26 cellular contexts compared by ENCODE assay signal in the genomic region with DNA sequence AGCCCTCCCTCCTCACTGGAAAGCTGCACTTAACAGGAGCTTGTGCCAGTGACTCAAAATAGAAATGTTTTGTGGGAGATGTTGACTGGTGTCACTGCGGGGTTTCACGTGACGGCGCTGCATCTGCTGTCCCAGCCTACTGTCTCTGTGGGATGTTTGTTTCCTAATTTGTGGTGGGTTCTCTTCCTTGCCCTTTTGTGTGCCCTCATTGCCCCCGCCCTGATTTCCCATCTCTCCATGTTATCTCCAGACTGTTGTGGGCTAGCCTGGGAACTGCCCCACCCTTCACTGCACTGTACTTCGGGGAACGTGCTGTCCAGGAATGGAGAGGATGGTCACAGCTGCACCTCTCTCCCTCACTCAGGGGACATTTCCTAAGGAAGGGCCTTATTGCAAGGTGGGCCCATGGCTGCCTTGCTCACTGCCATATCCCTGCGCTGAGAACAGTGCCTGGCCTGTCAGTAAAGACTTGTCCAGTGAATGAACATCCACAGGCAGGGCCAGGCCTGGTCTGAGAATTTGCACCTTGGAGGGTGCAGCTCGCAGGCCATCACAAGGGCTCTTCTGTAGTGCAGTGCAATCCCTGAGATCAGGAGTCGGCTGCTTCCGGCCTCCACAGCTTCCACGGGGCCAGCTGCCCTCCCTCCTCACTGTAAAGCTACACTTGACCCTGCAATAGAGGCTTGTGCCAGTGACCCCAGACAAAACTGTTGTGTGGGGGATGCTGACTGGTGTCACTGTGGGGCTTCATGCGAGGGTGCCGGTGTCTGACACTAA. TPM values are rescaled to one million over a fixed set of nuclear protein-coding genes. Genes with fewer than 3 reads are reported as not detected.
DNase-seq lines count a peak whose midpoint lies in the region; ATAC-seq, FAIRE-seq and TF ChIP-seq lines count a peak whose summit lies in the region.
"Had no signal": no experiment of that assay in that cellular context is flagged by ENCODE, and none has a peak within 500 bp of the region (broad histone marks: within the 10 kb centered on the region; RNA-seq: fewer than 3 reads in every experiment).

No MANE protein-coding gene starts in this region.

- no peak overlapping the region for H4K91ac ChIP-seq in neuronal stem cell (ENCODE audit: low read depth, low read length, poor library complexity)

- no peaks in the 10 kb centered on the region for H3K27me3 Mint-ChIP-seq in activated CD4-positive, alpha-beta memory T cell treated with anti-CD3 and anti-CD28 coated beads for 36 hours
- H3K27me3 Mint-ChIP-seq in activated CD4-positive, alpha-beta memory T cell treated with anti-CD3 and anti-CD28 coated beads, Interleukin-2, amount 10 ng/mL, durations not matched to agents 7 days and 5 days, result no peaks in the 10 kb centered on the region
- H3K27me3 Mint-ChIP-seq in Calu3 (ENCODE audit: unreplicated experiment), result peaks cover 27% of the 10 kb centered on the region
- H3K27me3 Mint-ChIP-seq: dendritic cell treated with granulocyte-macrophage colony-stimulating factor and Interleukin-4, amounts not matched to agents 40 ng/mL and 50 ng/mL, for 4 days had no signal

- peak overlapping the region; percentile 6 for H4K8ac ChIP-seq in neuronal stem cell (ENCODE audit: low read depth, low read length)

- no peaks in the 10 kb centered on the region for H3K27me3 ChIP-seq in RWPE2 (ENCODE audit: insufficient read depth, poor library complexity, severe bottlenecking)
- peaks cover 3 to 66% of the 10 kb centered on the region in 2 experiments; a peak in 3 of 5 replicates for H3K27me3 ChIP-seq in K562 (ENCODE audit: control insufficient read depth in 2 of 2, insufficient read depth in 2 of 2, low read length in 2 of 2)
- no peaks in the 10 kb centered on the region for H3K27me3 ChIP-seq in neuronal stem cell (ENCODE audit: control insufficient read depth in 3 of 3, insufficient read depth in 3 of 3, low read depth in 1 of 3, low read length in 3 of 3)
- H3K27me3 ChIP-seq: brain microvascular endothelial cell, gastrocnemius medialis, upper lobe of left lung had no signal

- TF ChIP-seq RAD21 in K562 (CRISPR knock-in tag; conservative IDR thresholded peaks at IDR 0.05 in 1 of 2, IDR thresholded peaks at IDR 0.05 in 1 of 2), result no peak

- H3K9me1 ChIP-seq in K562 (ENCODE audit: control insufficient read depth, insufficient read depth, low read length), result no peaks in the 10 kb centered on the region

- BruUV-seq in K562 (replicated peaks; lab: Mats Ljungman, UMichigan) (no TSS peak), Calu3 (replicated peaks; lab: Mats Ljungman, UMichigan) (no TSS peak)

- POLR2A ChIA-PET in activated CD4-positive, alpha-beta memory T cell treated with anti-CD3 and anti-CD28 coated beads for 36 hours (lab: Charles Lee), result no interaction called here
- POLR2A ChIA-PET in activated CD4-positive, alpha-beta memory T cell treated with anti-CD3 and anti-CD28 coated beads, Interleukin-2, amount 10 ng/mL, durations not matched to agents 7 days and 5 days (lab: Charles Lee), result interaction anchor here (0.7 to 2.7 kb wide), 5 partner anchors 9 to 17 kb away, joined by 5 to 9 read pairs (median 8); partner anchors contain the start of gene ZAP70
- POLR2A ChIA-PET in K562 (lab: Yijun Ruan, JAX), result no interaction called here

- no peak overlapping the region for H3K4me3 Mint-ChIP-seq in activated CD4-positive, alpha-beta memory T cell treated with anti-CD3 and anti-CD28 coated beads for 36 hours
- H3K4me3 Mint-ChIP-seq in activated CD4-positive, alpha-beta memory T cell treated with anti-CD3 and anti-CD28 coated beads, Interleukin-2, amount 10 ng/mL, durations not matched to agents 7 days and 5 days, result no peak overlapping the region
- no peak overlapping the region for H3K4me3 Mint-ChIP-seq in Calu3 (ENCODE audit: low read depth, unreplicated experiment)
- H3K4me3 Mint-ChIP-seq: CD14-positive monocyte; dendritic cell treated with granulocyte-macrophage colony-stimulating factor and Interleukin-4, amounts not matched to agents 40 ng/mL and 50 ng/mL, for 4 days had no signal

- ATAC-seq in RWPE2 (ENCODE audit: low read depth) (no peak), K562 (no peak)
- ATAC-seq: gastrocnemius medialis, left colon, PC-3 had no signal

- DNase-seq in activated CD4-positive, alpha-beta memory T cell treated with anti-CD3 and anti-CD28 coated beads for 36 hours, result no peak
- no peak for DNase-seq in activated CD4-positive, alpha-beta memory T cell treated with anti-CD3 and anti-CD28 coated beads, Interleukin-2, amount 10 ng/mL, durations not matched to agents 7 days and 5 days
- DNase-seq in RWPE2 (ENCODE audit: low spot score) (peak; percentile 19), K562 (ENCODE audit: extremely low read depth in 1 of 4, low spot score in 3 of 4) (no peak), neuronal stem cell (ENCODE audit: low spot score) (no peak), pons (ENCODE audit: low spot score) (no peak), Calu3 (no peak), SK-N-DZ (ENCODE audit: low spot score) (no peak)
- DNase-seq: activated CD4-positive, alpha-beta T cell treated with anti-CD3 and anti-CD28 coated beads for 48 hours; activated gamma-delta T cell treated with Interleukin-2 at 50 U/mL for 16 hours; brain microvascular endothelial cell; DMS79 treated with DMSO at 0.1 percent for 48 hours; gastrocnemius medialis; H7; Kasumi-1; left colon; NCI-H1105; PC-3; stimulated activated CD4-positive, alpha-beta T cell treated with anti-CD3 and anti-CD28 coated beads, Interleukin-15, amount 100 ng/mL, for 24 hours; stimulated activated naive CD4-positive, alpha-beta T cell treated with Interleukin-2 at 50 U/mL for 16 hours had no signal

- no peak overlapping the region for H2BK5ac ChIP-seq in neuronal stem cell (ENCODE audit: low read length)

- H3K9me3 ChIP-seq in RWPE2 (ENCODE audit: severe bottlenecking), result peaks cover 6% of the 10 kb centered on the region
- no peaks in the 10 kb centered on the region for H3K9me3 ChIP-seq in K562 (replicated peaks; ENCODE audit: control insufficient read depth, insufficient read depth, low read depth, low read length)
- peaks cover 0 to 3% of the 10 kb centered on the region in 2 donors for H3K9me3 ChIP-seq in neuronal stem cell (replicated peaks in 1 of 2; ENCODE audit: control insufficient read depth in 2 of 2, insufficient read depth in 1 of 2, low read depth in 1 of 2, low read length in 2 of 2)

- no peak overlapping the region for H3K23ac ChIP-seq in neuronal stem cell (ENCODE audit: low read depth, low read length, poor library complexity)

- H3K4ac ChIP-seq in neuronal stem cell (ENCODE audit: low read length), result no peak overlapping the region

- CTCF ChIA-PET in activated CD4-positive, alpha-beta memory T cell treated with anti-CD3 and anti-CD28 coated beads for 36 hours (lab: Charles Lee), result interaction anchor here (1.9 to 2.0 kb wide), 2 partner anchors 9 to 141 kb away, joined by 5 to 10 read pairs; no protein-coding TSS in a partner anchor
- CTCF ChIA-PET in activated CD4-positive, alpha-beta memory T cell treated with anti-CD3 and anti-CD28 coated beads, Interleukin-2, amount 10 ng/mL, durations not matched to agents 7 days and 5 days (lab: Charles Lee), result interaction anchor here (0.9 to 3.1 kb wide), 3 partner anchors 9 to 17 kb away, joined by 3 to 15 read pairs (median 5); no protein-coding TSS in a partner anchor
- CTCF ChIA-PET in K562 (lab: Yijun Ruan, JAX; ENCODE audit: low intra/inter-chr PET ratio) (no interaction called here), Calu3 (lab: Charles Lee) (no interaction called here)

- H3K9ac ChIP-seq in K562 (ENCODE audit: insufficient read depth in 1 of 2, low read depth in 2 of 2, low read length in 2 of 2) (no peak overlapping the region), neuronal stem cell (ENCODE audit: low read depth, low read length, poor library complexity) (peak overlapping the region; percentile 38)

- no peaks in the 10 kb centered on the region for H3K79me2 ChIP-seq in K562 (ENCODE audit: control insufficient read depth, insufficient read depth, low read length)

- H3K4me1 Mint-ChIP-seq in activated CD4-positive, alpha-beta memory T cell treated with anti-CD3 and anti-CD28 coated beads for 36 hours (ENCODE audit: low read depth), result peaks cover 33% of the 10 kb centered on the region
- peaks cover 33% of the 10 kb centered on the region for H3K4me1 Mint-ChIP-seq in activated CD4-positive, alpha-beta memory T cell treated with anti-CD3 and anti-CD28 coated beads, Interleukin-2, amount 10 ng/mL, durations not matched to agents 7 days and 5 days
- H3K4me1 Mint-ChIP-seq in Calu3 (ENCODE audit: low read depth, unreplicated experiment), result peaks cover 13% of the 10 kb centered on the region
- H3K4me1 Mint-ChIP-seq: CD14-positive monocyte had no signal

- H3K4me3 ChIP-seq in RWPE2 (ENCODE audit: severe bottlenecking) (no peak overlapping the region), K562 (no peak overlapping the region), neuronal stem cell (ENCODE audit: low read length in 2 of 2) (no peak overlapping the region)
- H3K4me3 ChIP-seq: gastrocnemius medialis, SK-N-MC, upper lobe of left lung had no signal

- TF ChIP-seq CTCF in RWPE2 (IDR thresholded peaks at IDR 0.05; ENCODE audit: poor library complexity, severe bottlenecking) (no peak), K562 (IDR thresholded peaks at IDR 0.05 in 2 of 3, conservative IDR thresholded peaks at IDR 0.05 in 1 of 3; ENCODE audit: insufficient read depth in 2 of 3, low read depth in 1 of 3, low read length in 3 of 3) (no peak), Calu3 (IDR thresholded peaks at IDR 0.05; ENCODE audit: unreplicated experiment) (no peak)

- no peak overlapping the region for H2BK12ac ChIP-seq in neuronal stem cell (ENCODE audit: low read length)

- no peak for TF ChIP-seq POLR2A in K562 (conservative IDR thresholded peaks at IDR 0.05)

- H3K4me1 ChIP-seq in RWPE2 (ENCODE audit: insufficient read depth, poor library complexity, severe bottlenecking), result peaks cover 4% of the 10 kb centered on the region
- H3K4me1 ChIP-seq in K562 (replicated peaks in 1 of 2; ENCODE audit: control insufficient read depth in 2 of 2, insufficient read depth in 2 of 2, low read length in 2 of 2), result peaks cover 0 to 19% of the 10 kb centered on the region in 2 experiments; a peak in 2 of 5 replicates
- peaks cover 0 to 1% of the 10 kb centered on the region in 2 donors for H3K4me1 ChIP-seq in neuronal stem cell (ENCODE audit: control insufficient read depth in 2 of 2, insufficient read depth in 1 of 2, low read depth in 1 of 2, low read length in 2 of 2)
- H3K4me1 ChIP-seq: upper lobe of left lung had no signal

- peak overlapping the region; percentile 58 for H3K27ac Mint-ChIP-seq in activated CD4-positive, alpha-beta memory T cell treated with anti-CD3 and anti-CD28 coated beads for 36 hours
- no peak overlapping the region for H3K27ac Mint-ChIP-seq in activated CD4-positive, alpha-beta memory T cell treated with anti-CD3 and anti-CD28 coated beads, Interleukin-2, amount 10 ng/mL, durations not matched to agents 7 days and 5 days
- no peak overlapping the region for H3K27ac Mint-ChIP-seq in Calu3 (ENCODE audit: unreplicated experiment)
- H3K27ac Mint-ChIP-seq: dendritic cell treated with granulocyte-macrophage colony-stimulating factor and Interleukin-4, amounts not matched to agents 40 ng/mL and 50 ng/mL, for 4 days had no signal

- H3K27ac ChIP-seq in RWPE2 (ENCODE audit: poor library complexity, severe bottlenecking) (no peak overlapping the region), K562 (ENCODE audit: extremely low read depth, low read depth, low read length) (no peak overlapping the region), neuronal stem cell (replicated peaks; ENCODE audit: low read length) (no peak overlapping the region)
- H3K27ac ChIP-seq: brain microvascular endothelial cell, epithelial cell of prostate, gastrocnemius medialis, SK-N-MC, upper lobe of left lung had no signal

- H4K20me1 ChIP-seq in K562 (replicated peaks; ENCODE audit: control insufficient read depth, insufficient read depth, low read length), result no peaks in the 10 kb centered on the region

- peaks cover 2% of the 10 kb centered on the region for H3K79me1 ChIP-seq in neuronal stem cell (ENCODE audit: low read depth, low read length)

- H3K4me2 ChIP-seq in K562 (ENCODE audit: insufficient read depth, low read length) (no peak overlapping the region), neuronal stem cell (ENCODE audit: insufficient read depth, low read length, poor library complexity, severe bottlenecking) (no peak overlapping the region)

- no peak for FAIRE-seq in K562 (lab: Jason Lieb, UNC)

- H3K36me3 ChIP-seq in RWPE2 (ENCODE audit: low read depth) (no peaks in the 10 kb centered on the region), K562 (ENCODE audit: control insufficient read depth, insufficient read depth, low read length) (no peaks in the 10 kb centered on the region), neuronal stem cell (replicated peaks in 1 of 2; ENCODE audit: control insufficient read depth in 2 of 2, insufficient read depth in 2 of 2, low read length in 2 of 2) (no peaks in the 10 kb centered on the region)
- H3K36me3 ChIP-seq: brain microvascular endothelial cell, gastrocnemius medialis, upper lobe of left lung had no signal

- H2AFZ ChIP-seq in K562 (ENCODE audit: low read depth, low read length) (no peak overlapping the region), neuronal stem cell (ENCODE audit: low read length) (no peak overlapping the region)

- H3K9me3 Mint-ChIP-seq in activated CD4-positive, alpha-beta memory T cell treated with anti-CD3 and anti-CD28 coated beads for 36 hours, result peaks cover 14% of the 10 kb centered on the region
- H3K9me3 Mint-ChIP-seq in activated CD4-positive, alpha-beta memory T cell treated with anti-CD3 and anti-CD28 coated beads, Interleukin-2, amount 10 ng/mL, durations not matched to agents 7 days and 5 days, result peaks cover 7% of the 10 kb centered on the region
- H3K9me3 Mint-ChIP-seq in Calu3 (ENCODE audit: low read depth, unreplicated experiment), result no peaks in the 10 kb centered on the region

- H2BK15ac ChIP-seq in neuronal stem cell (ENCODE audit: low read length), result no peak overlapping the region

- H3K14ac ChIP-seq in neuronal stem cell (ENCODE audit: low read length), result peak overlapping the region; percentile 21

- WGBS in K562 (ENCODE audit: insufficient coverage, low coverage, missing lambda C conversion rate), result 25% methylated on average over 13 of the region's 14 CpGs
- WGBS in neuronal stem cell (ENCODE audit: extremely low coverage in 2 of 2, insufficient read length in 2 of 2, insufficient replicate concordance in 1 of 2), 2 donors, result no CpG with 5 or more reads among the region's 14 CpGs

- H2AK5ac ChIP-seq in neuronal stem cell (ENCODE audit: low read depth, low read length), result no peak overlapping the region

- peak overlapping the region; percentile 70 for H3K18ac ChIP-seq in neuronal stem cell (ENCODE audit: low read length)

- in situ Hi-C loops in K562 (cut with MboI), result no loop called here

- no peak for TF ChIP-seq EP300 in K562 (IDR thresholded peaks at IDR 0.05; ENCODE audit: low read length)

- peaks cover 67% of the 10 kb centered on the region for H3K36me3 Mint-ChIP-seq in activated CD4-positive, alpha-beta memory T cell treated with anti-CD3 and anti-CD28 coated beads for 36 hours
- peaks cover 76% of the 10 kb centered on the region for H3K36me3 Mint-ChIP-seq in activated CD4-positive, alpha-beta memory T cell treated with anti-CD3 and anti-CD28 coated beads, Interleukin-2, amount 10 ng/mL, durations not matched to agents 7 days and 5 days (ENCODE audit: low read depth)
- H3K36me3 Mint-ChIP-seq in Calu3 (ENCODE audit: insufficient read depth, unreplicated experiment), result no peaks in the 10 kb centered on the region
- H3K36me3 Mint-ChIP-seq: CD14-positive monocyte had no signal

- intact Hi-C loops in activated CD4-positive, alpha-beta memory T cell treated with anti-CD3 and anti-CD28 coated beads for 36 hours (cut with micrococcal nuclease), result no loop called here
- intact Hi-C loops in K562 (cut with micrococcal nuclease) (no loop called here), Calu3 (cut with micrococcal nuclease; ENCODE audit: unreplicated experiment) (no loop called here)

- H2BK120ac ChIP-seq in neuronal stem cell (ENCODE audit: low read depth, low read length), result no peak overlapping the region

RNA-seq across cellular contexts. Expression of gene ZAP70, which starts 18.1 kb away (rescaled TPM):
- total RNA-seq in activated CD4-positive, alpha-beta memory T cell treated with anti-CD3 and anti-CD28 coated beads for 36 hours, result 100 to 1,000 TPM; 160 to 166 TPM
- 100 to 1,000 TPM; 283 TPM for total RNA-seq in activated CD4-positive, alpha-beta memory T cell treated with anti-CD3 and anti-CD28 coated beads, Interleukin-2, amount 10 ng/mL, durations not matched to agents 7 days and 5 days
- 0.58 and 3.1 TPM in 2 replicates for total RNA-seq in K562 (2011; cell fraction: chromatin; rRNA removed; ENCODE audit: low replicate concordance)
- total RNA-seq in K562 (2011; cell fraction: nucleolus; rRNA removed), result 1.8 and 2.0 TPM in 2 replicates
- total RNA-seq in K562 (2011; cell fraction: nucleoplasm; rRNA removed), result 0.81 and 1.7 TPM in 2 replicates
- total RNA-seq in K562 (2014; rRNA removed), result 0.41 and 0.49 TPM in 2 replicates
- total RNA-seq in K562 (2014; rRNA removed; fragmentation: Illumina TruSeq; extraction: Trizol), result 0.07 TPM in 1 of 2 replicates, not detected in the other
- total RNA-seq in K562 (2015; rRNA removed; fragmentation: Illumina TruSeq; extraction: Trizol), result 0.18 and 0.19 TPM in 2 replicates
- total RNA-seq in K562 (2021), result 0.80 and 0.98 TPM in 2 replicates
- polyA plus RNA-seq in K562 (2011; rRNA removed), result 0.35 and 0.39 TPM in 2 replicates
- 0.18 and 0.63 TPM in 2 replicates for polyA plus RNA-seq in K562 (2011; cell fraction: cytosol; rRNA removed)
- polyA plus RNA-seq in K562 (2011; cell fraction: nucleus; rRNA removed), result 2.9 and 5.1 TPM in 2 replicates
- polyA plus RNA-seq in K562 (2012), result 0.76 and 3.9 TPM in 2 replicates
- polyA plus RNA-seq in K562 (2014; fragmentation: Illumina TruSeq; extraction: Trizol), result 0.21 and 0.22 TPM in 2 replicates
- under 1 TPM in 1 of 2 experiments, not detected in 1; 0.06 TPM for polyA plus RNA-seq in K562 (2014; fragmentation: Nextera tagmentation; extraction: Ambion mirVana)
- polyA plus RNA-seq in K562 (2014; rRNA removed), result 0.20 and 0.76 TPM in 2 replicates
- polyA minus RNA-seq in K562 (2011; rRNA and poly(A)+ RNA removed), result 0.15 and 0.46 TPM in 2 replicates
- not detected in 2 replicates for polyA minus RNA-seq in K562 (2011; cell fraction: cytosol; rRNA and poly(A)+ RNA removed)
- polyA minus RNA-seq in K562 (2011; cell fraction: nucleus; rRNA and poly(A)+ RNA removed), result 0.81 TPM in 1 of 2 replicates, not detected in the other
- 0.08 TPM for polyA plus RNA-seq in neuronal stem cell (2013, experiment 1 of 2)
- 0.06 TPM for polyA plus RNA-seq in neuronal stem cell (2013, experiment 2 of 2)
- not detected in 2 replicates for total RNA-seq in Calu3 (2022)
- 3.5 and 7.8 TPM in 2 replicates for polyA plus RNA-seq in SK-N-DZ (2014; cell fraction: cytosol; rRNA removed)
- polyA plus RNA-seq in SK-N-DZ (2014; cell fraction: nucleus; rRNA removed), result 30.0 and 44.7 TPM in 2 replicates
- total RNA-seq: A172, PC-3 had no signal

Comparison
In these comparisons a context has a peak if more than half of its experiments do, and no peak if none do; other contexts are left out.
1. RNA of gene ZAP70, which starts 18.1 kb away (total RNA-seq): 283 TPM in activated CD4-positive, alpha-beta memory T cell treated with anti-CD3 and anti-CD28 coated beads, Interleukin-2, amount 10 ng/mL, durations not matched to agents 7 days and 5 days and 160 to 166 TPM in activated CD4-positive, alpha-beta memory T cell treated with anti-CD3 and anti-CD28 coated beads for 36 hours; 0.07 to 3.1 TPM in K562 and not detected in Calu3; every median in the first group is over 10 times any median in the second.
2. CTCF ChIA-PET loops: an anchor here in activated CD4-positive, alpha-beta memory T cell treated with anti-CD3 and anti-CD28 coated beads for 36 hours (1.9 to 2.0 kb wide) and activated CD4-positive, alpha-beta memory T cell treated with anti-CD3 and anti-CD28 coated beads, Interleukin-2, amount 10 ng/mL, durations not matched to agents 7 days and 5 days (0.9 to 3.1 kb wide); none called in K562 and Calu3.